Comparison of ENCODE assay signal across 16 cellular contexts in the genomic region with DNA sequence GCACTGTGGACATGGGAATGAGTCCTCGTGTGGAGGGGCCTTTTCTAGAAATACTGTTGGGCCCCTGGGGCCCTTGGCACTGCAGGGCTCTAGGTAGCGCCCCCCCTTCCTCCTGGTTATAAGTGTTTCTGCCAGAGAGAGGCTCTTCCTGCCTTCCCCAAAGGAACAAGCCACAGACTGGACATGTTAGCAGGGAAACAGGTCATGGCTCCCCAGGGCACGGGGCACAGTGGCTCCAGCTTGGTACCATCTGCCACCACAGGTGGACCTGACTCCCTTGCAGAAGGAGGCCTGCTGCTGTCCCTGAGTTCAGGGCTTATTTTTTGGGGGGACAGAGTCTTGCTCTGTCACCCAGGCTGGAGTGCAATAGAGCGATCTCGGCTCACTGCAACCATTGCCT. TPM values are rescaled to one million over a fixed set of nuclear protein-coding genes. Genes with fewer than 3 reads are reported as not detected.
"Had no signal": no experiment of that assay in that cellular context is flagged by ENCODE, and none has a peak within 500 bp of the region (broad histone marks: within the 10 kb centered on the region; RNA-seq: fewer than 3 reads in every experiment).

No MANE protein-coding gene starts in this region.

- H3K36me3 ChIP-seq: neutrophil had no signal

- H3K27me3 Mint-ChIP-seq: effector memory CD8-positive, alpha-beta T cell; naive thymus-derived CD4-positive, alpha-beta T cell had no signal

- H3K9me3 ChIP-seq: esophagus squamous epithelium, neutrophil, testis, transverse colon had no signal

- H3K4me2 ChIP-seq: smooth muscle cell had no signal

- ATAC-seq: effector memory CD8-positive, alpha-beta T cell; naive thymus-derived CD4-positive, alpha-beta T cell; right cardiac atrium; stimulated activated naive CD8-positive, alpha-beta T cell treated with anti-CD3 and anti-CD28 coated beads, Interleukin-15, Interleukin-2, amounts not matched to agents 100 U/mL and 50 U/mL, for 24 hours had no signal

- H3K27ac Mint-ChIP-seq: nephron progenitor cell had no signal

- H3K4me3 ChIP-seq: esophagus squamous epithelium, smooth muscle cell, testis, transverse colon had no signal

- H3K27ac ChIP-seq: epithelial cell of prostate, neutrophil, testis had no signal

- H3K4me3 Mint-ChIP-seq: effector memory CD8-positive, alpha-beta T cell; naive thymus-derived CD4-positive, alpha-beta T cell; nephron progenitor cell had no signal

- DNase-seq: effector memory CD8-positive, alpha-beta T cell; esophagus squamous epithelium; foreskin fibroblast; head of caudate nucleus; hippocampal formation; mammary epithelial cell; naive thymus-derived CD4-positive, alpha-beta T cell; nephron progenitor cell; right cardiac atrium; stimulated activated CD4-positive, alpha-beta T cell treated with anti-CD3 and anti-CD28 coated beads, Interleukin-2, amount 100 ng/mL, for 48 hours; stimulated activated naive CD8-positive, alpha-beta T cell treated with anti-CD3 and anti-CD28 coated beads, Interleukin-15, Interleukin-2, amounts not matched to agents 100 U/mL and 50 U/mL, for 24 hours; testis; transverse colon had no signal

- H3K9me3 Mint-ChIP-seq: effector memory CD8-positive, alpha-beta T cell; naive thymus-derived CD4-positive, alpha-beta T cell; nephron progenitor cell had no signal

- H3K27me3 ChIP-seq: esophagus squamous epithelium, neutrophil, testis, transverse colon had no signal

RNA-seq across cellular contexts. Expression of a gene that starts 26.0 kb away (rescaled TPM):
- polyA plus RNA-seq: naive thymus-derived CD4-positive, alpha-beta T cell had no signal
